Comparison of ENCODE assay signal across 28 cellular contexts in genomic region chr22:50567721-50568252, GRCh38. TPM values are rescaled to one million over a fixed set of nuclear protein-coding genes. Genes with fewer than 3 reads are reported as not detected.
"Had no signal": no experiment of that assay in that cellular context is flagged by ENCODE, and none has a peak within 500 bp of the region (broad histone marks: within the 10 kb centered on the region; RNA-seq: fewer than 3 reads in every experiment).

No MANE protein-coding gene starts in this region.

- H3K27ac ChIP-seq: cardiac muscle cell, VCaP had no signal

- H3K27me3 ChIP-seq: cardiac muscle cell had no signal

- H3K4me2 ChIP-seq: SK-N-SH had no signal

- H3K4me3 ChIP-seq: cardiac muscle cell had no signal

- ATAC-seq: activated CD4-positive, CD25-positive, alpha-beta regulatory T cell treated with anti-CD3 and anti-CD28 coated beads, Interleukin-2, amount 50 U/mL, for 24 hours; activated CD8-positive, alpha-beta T cell treated with anti-CD3 and anti-CD28 coated beads, Interleukin-2, amount 10 ng/mL, durations not matched to agents 7 days and 5 days; Panc1; Right ventricle myocardium inferior had no signal

- H3K9ac ChIP-seq: SK-N-SH had no signal

- H3K36me3 Mint-ChIP-seq: activated naive CD8-positive, alpha-beta T cell had no signal

- H3K27ac Mint-ChIP-seq: activated CD8-positive, alpha-beta T cell treated with anti-CD3 and anti-CD28 coated beads, Interleukin-2, amount 10 ng/mL, durations not matched to agents 7 days and 5 days; activated naive CD8-positive, alpha-beta T cell; brain had no signal

- H3K4me3 Mint-ChIP-seq: activated CD8-positive, alpha-beta T cell treated with anti-CD3 and anti-CD28 coated beads, Interleukin-2, amount 10 ng/mL, durations not matched to agents 7 days and 5 days; activated naive CD8-positive, alpha-beta T cell; brain had no signal

- H3K9me3 Mint-ChIP-seq: brain had no signal

- H3K9me3 ChIP-seq: SK-N-SH had no signal

- DNase-seq: activated CD4-positive, alpha-beta T cell treated with anti-CD3 and anti-CD28 coated beads for 48 hours; activated CD4-positive, alpha-beta T cell treated with anti-CD3 and anti-CD28 coated beads, Interleukin-2, amount 50 U/mL, for 4 hours; activated CD8-positive, alpha-beta memory T cell treated with anti-CD3 and anti-CD28 coated beads, Interleukin-2, amount 50 U/mL, for 48 hours; activated CD8-positive, alpha-beta T cell treated with anti-CD3 and anti-CD28 coated beads, Interleukin-2, amount 10 ng/mL, durations not matched to agents 7 days and 5 days; activated naive CD4-positive, alpha-beta T cell treated with Interleukin-2 at 50 U/mL for 16 hours; activated T-cell treated with anti-CD3 and anti-CD28 coated beads, Interleukin-2, amount 50 U/mL, for 1 hour; amygdala; Karpas-422; NCI-H1105 treated with DMSO at 0.1 percent for 48 hours; NCI-H1436 treated with DMSO at 0.1 percent for 48 hours; NCI-H187; NCI-H2081; NCI-H510A treated with DMSO at 0.1 percent for 48 hours; NCI-H748 treated with DMSO at 0.1 percent for 48 hours; NK-92 treated with Interleukin-12 subunit alpha and Interleukin-12 subunit beta, amount 100 ng/mL, for 24 hours; OCI-M1; RPMI8226; SK-N-SH; T-helper 1 cell had no signal

- H3K27me3 Mint-ChIP-seq: activated naive CD8-positive, alpha-beta T cell had no signal

RNA-seq across cellular contexts. Expression of gene SYCE3, which starts 5.1 kb away (rescaled TPM):
- total RNA-seq: activated CD8-positive, alpha-beta T cell treated with anti-CD3 and anti-CD28 coated beads, Interleukin-2, amount 10 ng/mL, durations not matched to agents 7 days and 5 days; astrocyte; cardiac muscle cell; Right ventricle myocardium inferior; T-helper 2 cell treated with Interferon-gamma antibody and Interleukin-4, amounts not matched to agents 100 ng/mL and 5 ng/mL, for 36 hours had no signal
- polyA plus RNA-seq: cardiac muscle cell had no signal

RNA-seq across cellular contexts. Expression of gene KLHDC7B, which starts 22.1 kb away (rescaled TPM):
- total RNA-seq: Right ventricle myocardium inferior had no signal
